17 cellular contexts compared by ENCODE assay signal in the genomic region with DNA sequence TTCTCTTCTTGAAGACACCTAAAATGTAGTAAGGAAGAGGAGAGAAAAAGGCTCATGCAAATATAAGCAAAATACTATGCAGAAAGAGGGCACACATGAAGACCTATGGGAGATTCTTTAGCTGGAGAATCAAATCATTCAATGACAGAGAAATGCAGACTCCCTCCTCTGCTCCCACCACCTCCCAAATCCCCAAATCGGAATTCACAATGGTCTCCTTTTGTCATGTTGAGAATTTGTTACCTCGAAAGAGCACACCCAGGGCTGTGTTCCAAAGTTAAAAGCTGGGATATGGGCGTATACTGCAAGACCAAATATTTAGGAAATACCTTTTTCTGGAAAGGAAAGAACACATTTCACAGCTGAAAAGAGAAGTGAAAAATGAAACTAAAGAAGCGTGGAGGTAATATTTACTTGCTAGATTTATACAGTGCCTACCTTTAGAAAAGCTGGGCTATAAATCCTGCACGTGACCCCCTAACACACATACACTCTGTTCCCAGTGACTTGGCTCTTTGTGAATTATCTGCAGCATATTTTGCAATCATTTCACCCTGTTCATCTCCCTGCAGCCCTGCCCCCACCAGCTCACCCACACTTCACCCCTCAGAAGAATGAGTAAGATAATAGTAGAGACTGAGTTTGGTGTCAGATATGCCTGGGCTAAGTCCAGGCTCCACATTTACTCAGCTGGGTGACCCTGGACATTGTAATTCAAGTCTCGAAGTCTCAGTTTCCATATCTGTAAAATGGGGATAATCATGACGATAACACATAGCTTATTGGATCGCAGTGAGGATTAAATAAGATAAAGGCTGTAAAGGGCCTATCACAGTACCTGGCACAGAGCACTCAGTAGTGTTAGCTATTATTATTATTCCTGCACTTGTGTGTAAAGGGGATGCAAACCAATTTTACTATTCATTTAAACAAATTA. TPM values are rescaled to one million over a fixed set of nuclear protein-coding genes. Genes with fewer than 3 reads are reported as not detected.
A peak's percentile ranks its signal among the peaks of the same experiment; 100 is the strongest.
DNase-seq lines count a peak whose midpoint lies in the region; FAIRE-seq and TF ChIP-seq lines count a peak whose summit lies in the region.
"Had no signal": no experiment of that assay in that cellular context is flagged by ENCODE, and none has a peak within 500 bp of the region (broad histone marks: within the 10 kb centered on the region; RNA-seq: fewer than 3 reads in every experiment).

No MANE protein-coding gene starts in this region.

- H3K9ac ChIP-seq in MM.1S (ENCODE audit: low read length) = no peak overlapping the region
- H3K9ac ChIP-seq in astrocyte (ENCODE audit: low read length) = no peak overlapping the region

- H3K4me3 ChIP-seq in MM.1S (ENCODE audit: low read length) = no peak overlapping the region; the same call in 1 of the 2 replicates
- no peak overlapping the region for H3K4me3 ChIP-seq in astrocyte (ENCODE audit: insufficient read depth, low read depth, low read length)

- H3K4me2 ChIP-seq in MM.1S (ENCODE audit: low read depth, low read length) (peak overlapping the region; percentile 62; the same call in 1 of the 2 replicates), astrocyte (ENCODE audit: low read length) (peak overlapping the region; percentile 6)

- intact Hi-C loops in activated T-helper 1 cell treated with anti-CD3 and anti-CD28 coated beads, Interleukin-12 subunit alpha, Interleukin-12 subunit beta, Interleukin-2, Interleukin-4 antibody, amounts not matched to agents 30 ng/mL and 10 ng/mL and 1 ng/mL, durations not matched to agents 14 hours and 24 hours and 36 hours (cut with micrococcal nuclease) = no loop called here

- peaks cover 2% of the 10 kb centered on the region for H3K9me3 Mint-ChIP-seq in astrocyte (ENCODE audit: unreplicated experiment)
- no peaks in the 10 kb centered on the region for H3K9me3 Mint-ChIP-seq in nephron
- no peaks in the 10 kb centered on the region for H3K9me3 Mint-ChIP-seq in activated T-helper 1 cell treated with anti-CD3 and anti-CD28 coated beads, Interleukin-12 subunit alpha, Interleukin-12 subunit beta, Interleukin-2, Interleukin-4 antibody, amounts not matched to agents 30 ng/mL and 10 ng/mL and 1 ng/mL, durations not matched to agents 14 hours and 24 hours and 36 hours
- H3K9me3 Mint-ChIP-seq: effector memory CD8-positive, alpha-beta T cell had no signal

- H3K27ac ChIP-seq in MM.1S (ENCODE audit: low read length) = no peak overlapping the region
- no peak overlapping the region for H3K27ac ChIP-seq in astrocyte (ENCODE audit: low read depth, low read length)

- H3K9me3 ChIP-seq in MM.1S (replicated peaks; ENCODE audit: insufficient read depth, low read length) (no peaks in the 10 kb centered on the region), astrocyte (ENCODE audit: insufficient read depth, low read depth, low read length) (no peaks in the 10 kb centered on the region)

- H3K9me2 ChIP-seq in MM.1S (replicated peaks; ENCODE audit: insufficient read depth, low read length) = no peaks in the 10 kb centered on the region

- H2AFZ ChIP-seq in MM.1S (ENCODE audit: low read length) = no peak overlapping the region
- H2AFZ ChIP-seq in astrocyte (ENCODE audit: low read depth, low read length) = no peak overlapping the region

- FAIRE-seq in astrocyte (lab: Jason Lieb, UNC) = no peak
- FAIRE-seq: G401.6 had no signal

- H3K36me3 ChIP-seq in MM.1S (replicated peaks; ENCODE audit: insufficient read depth, low read length) = no peaks in the 10 kb centered on the region
- no peaks in the 10 kb centered on the region for H3K36me3 ChIP-seq in astrocyte (ENCODE audit: insufficient read depth, low read length)

- H3K27me3 ChIP-seq in MM.1S (replicated peaks; ENCODE audit: insufficient read depth, low read length) = peaks cover 13% of the 10 kb centered on the region
- H3K27me3 ChIP-seq in astrocyte (ENCODE audit: insufficient read depth, low read length) = peaks cover 43% of the 10 kb centered on the region

- H3K79me2 ChIP-seq in MM.1S (ENCODE audit: low read length) (no peaks in the 10 kb centered on the region), astrocyte (ENCODE audit: insufficient read depth, low read length) (no peaks in the 10 kb centered on the region)

- H3K27ac Mint-ChIP-seq in astrocyte (ENCODE audit: unreplicated experiment) (no peak overlapping the region), nephron (peak overlapping the region in 1 of 3 experiments; percentile 34)
- H3K27ac Mint-ChIP-seq in activated T-helper 1 cell treated with anti-CD3 and anti-CD28 coated beads, Interleukin-12 subunit alpha, Interleukin-12 subunit beta, Interleukin-2, Interleukin-4 antibody, amounts not matched to agents 30 ng/mL and 10 ng/mL and 1 ng/mL, durations not matched to agents 14 hours and 24 hours and 36 hours = no peak overlapping the region
- H3K27ac Mint-ChIP-seq: effector memory CD8-positive, alpha-beta T cell had no signal

- H3K27me3 Mint-ChIP-seq in astrocyte (ENCODE audit: low read depth, unreplicated experiment) = peaks cover 49% of the 10 kb centered on the region
- H3K27me3 Mint-ChIP-seq in nephron (ENCODE audit: low read depth) = peaks cover 60% of the 10 kb centered on the region
- peaks cover 60% of the 10 kb centered on the region for H3K27me3 Mint-ChIP-seq in activated T-helper 1 cell treated with anti-CD3 and anti-CD28 coated beads, Interleukin-12 subunit alpha, Interleukin-12 subunit beta, Interleukin-2, Interleukin-4 antibody, amounts not matched to agents 30 ng/mL and 10 ng/mL and 1 ng/mL, durations not matched to agents 14 hours and 24 hours and 36 hours (ENCODE audit: insufficient read depth)

- H3F3A ChIP-seq in MM.1S (ENCODE audit: insufficient read depth, low read length) = peaks cover 5% of the 10 kb centered on the region

- H3K36me3 Mint-ChIP-seq in astrocyte (ENCODE audit: low read depth, unreplicated experiment) = no peaks in the 10 kb centered on the region
- H3K36me3 Mint-ChIP-seq in nephron (ENCODE audit: low read depth) = no peaks in the 10 kb centered on the region
- H3K36me3 Mint-ChIP-seq in activated T-helper 1 cell treated with anti-CD3 and anti-CD28 coated beads, Interleukin-12 subunit alpha, Interleukin-12 subunit beta, Interleukin-2, Interleukin-4 antibody, amounts not matched to agents 30 ng/mL and 10 ng/mL and 1 ng/mL, durations not matched to agents 14 hours and 24 hours and 36 hours (ENCODE audit: low read depth) = peaks cover 1% of the 10 kb centered on the region

- H3K4me1 ChIP-seq in MM.1S (ENCODE audit: low read length) (peaks cover 17% of the 10 kb centered on the region), astrocyte (ENCODE audit: insufficient read depth, low read length) (peaks cover 3% of the 10 kb centered on the region)

- H3K4me3 Mint-ChIP-seq in astrocyte (ENCODE audit: unreplicated experiment) (no peak overlapping the region), nephron (peak overlapping the region in 2 of 3 experiments; percentile 20 to 67)
- H3K4me3 Mint-ChIP-seq in activated T-helper 1 cell treated with anti-CD3 and anti-CD28 coated beads, Interleukin-12 subunit alpha, Interleukin-12 subunit beta, Interleukin-2, Interleukin-4 antibody, amounts not matched to agents 30 ng/mL and 10 ng/mL and 1 ng/mL, durations not matched to agents 14 hours and 24 hours and 36 hours = no peak overlapping the region

- H3K4me1 Mint-ChIP-seq in astrocyte (ENCODE audit: low read depth, unreplicated experiment) (peaks cover 10% of the 10 kb centered on the region), nephron (peaks cover 21% of the 10 kb centered on the region)
- H3K4me1 Mint-ChIP-seq in activated T-helper 1 cell treated with anti-CD3 and anti-CD28 coated beads, Interleukin-12 subunit alpha, Interleukin-12 subunit beta, Interleukin-2, Interleukin-4 antibody, amounts not matched to agents 30 ng/mL and 10 ng/mL and 1 ng/mL, durations not matched to agents 14 hours and 24 hours and 36 hours (ENCODE audit: low read depth) = peaks cover 8% of the 10 kb centered on the region

- DNase-seq in EH (ENCODE audit: low read depth) (peak; percentile 72), MM.1S (peak; percentile 17), astrocyte (ENCODE audit: low read depth) (no peak), NCI-H82 treated with DMSO at 0.1 percent for 48 hours (lab: John Stamatoyannopoulos, UW; ENCODE audit: unreplicated experiment) (no peak)
- DNase-seq in stimulated activated CD4-positive, alpha-beta T cell treated with anti-CD3 and anti-CD28 coated beads, Interleukin-1b, Interleukin-23, amount 100 ng/mL, for 48 hours = no peak
- DNase-seq in activated T-helper 1 cell treated with anti-CD3 and anti-CD28 coated beads, Interleukin-12 subunit alpha, Interleukin-12 subunit beta, Interleukin-2, Interleukin-4 antibody, amounts not matched to agents 30 ng/mL and 10 ng/mL and 1 ng/mL, durations not matched to agents 14 hours and 24 hours and 36 hours (ENCODE audit: low spot score) = no peak
- DNase-seq: activated CD4-positive, CD25-positive, alpha-beta regulatory T cell; amygdala; COR-L47; effector memory CD8-positive, alpha-beta T cell; hypothalamus; NCI-H1105 treated with DMSO at 0.1 percent for 48 hours; NCI-H2171 treated with DMSO at 0.1 percent for 48 hours; stimulated activated CD4-positive, alpha-beta T cell treated with anti-CD3 and anti-CD28 coated beads, Interleukin-2, amount 100 ng/mL, for 48 hours; T-helper 2 cell had no signal

- no peaks in the 10 kb centered on the region for H4K20me1 ChIP-seq in MM.1S (ENCODE audit: insufficient read depth, low read length)
- H4K20me1 ChIP-seq in astrocyte (ENCODE audit: insufficient read depth, low read length) = peaks cover 7% of the 10 kb centered on the region

- TF ChIP-seq CTCF in MM.1S (IDR thresholded peaks at IDR 0.05; ENCODE audit: low read length) (no peak), astrocyte (IDR thresholded peaks at IDR 0.05; ENCODE audit: insufficient read depth, low read depth, low read length) (no peak), nephron (IDR thresholded peaks at IDR 0.05; ENCODE audit: unreplicated experiment in 3 of 3) (no peak)

RNA-seq across cellular contexts. Expression of gene CACNA1C, which starts 2.9 kb away (rescaled TPM):
- total RNA-seq in astrocyte = 1.5 and 2.1 TPM in 2 replicates
- 0.18 and 0.27 TPM in 2 replicates for total RNA-seq in activated T-helper 1 cell treated with anti-CD3 and anti-CD28 coated beads, Interleukin-12 subunit alpha, Interleukin-12 subunit beta, Interleukin-2, Interleukin-4 antibody, amounts not matched to agents 30 ng/mL and 10 ng/mL and 1 ng/mL, durations not matched to agents 14 hours and 24 hours and 36 hours

RNA-seq across cellular contexts. Expression of gene DCP1B, which starts 45.6 kb away (rescaled TPM):
- total RNA-seq in astrocyte = 13.1 and 16.5 TPM in 2 replicates
- 8.8 and 9.8 TPM in 2 replicates for total RNA-seq in activated T-helper 1 cell treated with anti-CD3 and anti-CD28 coated beads, Interleukin-12 subunit alpha, Interleukin-12 subunit beta, Interleukin-2, Interleukin-4 antibody, amounts not matched to agents 30 ng/mL and 10 ng/mL and 1 ng/mL, durations not matched to agents 14 hours and 24 hours and 36 hours

Comparison
In these comparisons a context has a peak if more than half of its experiments do, and no peak if none do; other contexts are left out.
1. DNase-seq: peak in EH (single experiment) and MM.1S (single experiment); none in astrocyte (single experiment), NCI-H82 treated with DMSO at 0.1 percent for 48 hours (single experiment), stimulated activated CD4-positive, alpha-beta T cell treated with anti-CD3 and anti-CD28 coated beads, Interleukin-1b, Interleukin-23, amount 100 ng/mL, for 48 hours (single experiment) and activated T-helper 1 cell treated with anti-CD3 and anti-CD28 coated beads, Interleukin-12 subunit alpha, Interleukin-12 subunit beta, Interleukin-2, Interleukin-4 antibody, amounts not matched to agents 30 ng/mL and 10 ng/mL and 1 ng/mL, durations not matched to agents 14 hours and 24 hours and 36 hours (single experiment).
2. H3K4me3 Mint-ChIP-seq: peak in nephron (2 of 3); none in astrocyte (single experiment) and activated T-helper 1 cell treated with anti-CD3 and anti-CD28 coated beads, Interleukin-12 subunit alpha, Interleukin-12 subunit beta, Interleukin-2, Interleukin-4 antibody, amounts not matched to agents 30 ng/mL and 10 ng/mL and 1 ng/mL, durations not matched to agents 14 hours and 24 hours and 36 hours (single experiment).